Comparison of ENCODE assay signal across 31 cellular contexts in genomic region chr1:97010865-97011264, GRCh38.
"Had no signal": no experiment of that assay in that cellular context is flagged by ENCODE, and none has a peak within 500 bp of the region (broad histone marks: within the 10 kb centered on the region; RNA-seq: fewer than 3 reads in every experiment).

No MANE protein-coding gene starts in this region.

- H3K36me3 ChIP-seq: gastroesophageal sphincter, heart left ventricle, neural progenitor cell, right atrium auricular region, suprapubic skin, transverse colon, vagina had no signal

- H3K27ac ChIP-seq: dorsolateral prefrontal cortex, epithelial cell of prostate, foreskin keratinocyte, gastroesophageal sphincter, heart left ventricle, hepatocyte, neural progenitor cell, parathyroid adenoma, right atrium auricular region, suprapubic skin, transverse colon, vagina had no signal

- H3K9me3 ChIP-seq: gastroesophageal sphincter, heart left ventricle, mucosa of descending colon, right atrium auricular region, suprapubic skin, transverse colon, vagina had no signal

- H3K27ac Mint-ChIP-seq: memory B cell; mesothelial cell of epicardium; nephron; neural progenitor cell; progenitor cell of endocrine pancreas; stimulated activated naive CD8-positive, alpha-beta T cell treated with anti-CD3 and anti-CD28 coated beads, Interleukin-15, amount 100 ng/mL, for 72 hours had no signal

- H3K79me2 ChIP-seq: hepatocyte, parathyroid adenoma had no signal

- H3K27me3 Mint-ChIP-seq: memory B cell; progenitor cell of endocrine pancreas; stimulated activated naive CD8-positive, alpha-beta T cell treated with anti-CD3 and anti-CD28 coated beads, Interleukin-15, amount 100 ng/mL, for 72 hours had no signal

- H3K4me3 Mint-ChIP-seq: memory B cell; mesothelial cell of epicardium; naive B cell; nephron; neural progenitor cell; stimulated activated naive CD8-positive, alpha-beta T cell treated with anti-CD3 and anti-CD28 coated beads, Interleukin-15, amount 100 ng/mL, for 72 hours had no signal

- H3K4me1 ChIP-seq: foreskin keratinocyte, gastroesophageal sphincter, neural progenitor cell, parathyroid adenoma, suprapubic skin, transverse colon, vagina had no signal

- ATAC-seq: esophagus mucosa; foreskin keratinocyte; gastroesophageal sphincter; heart left ventricle; left lobe of liver; mucosa of descending colon; sciatic nerve; stimulated activated naive CD8-positive, alpha-beta T cell treated with anti-CD3 and anti-CD28 coated beads, Interleukin-15, amount 100 ng/mL, for 72 hours had no signal

- H3K9ac ChIP-seq: neural progenitor cell, parathyroid adenoma had no signal

- H2AFZ ChIP-seq: hepatocyte, neural progenitor cell, parathyroid adenoma had no signal

- H3K4me1 Mint-ChIP-seq: memory B cell; naive B cell; neural progenitor cell; stimulated activated naive CD8-positive, alpha-beta T cell treated with anti-CD3 and anti-CD28 coated beads, Interleukin-15, amount 100 ng/mL, for 72 hours had no signal

- H3K36me3 Mint-ChIP-seq: memory B cell, mesothelial cell of epicardium, naive B cell, neural progenitor cell had no signal

- H3K4me2 ChIP-seq: hepatocyte, neural progenitor cell, smooth muscle cell had no signal

- H3K27me3 ChIP-seq: dorsolateral prefrontal cortex, foreskin keratinocyte, gastroesophageal sphincter, heart left ventricle, hepatocyte, neural progenitor cell, right atrium auricular region, suprapubic skin, transverse colon, vagina had no signal

- H3K9me3 Mint-ChIP-seq: memory B cell; mesothelial cell of epicardium; naive B cell; nephron; neural progenitor cell; stimulated activated naive CD8-positive, alpha-beta T cell treated with anti-CD3 and anti-CD28 coated beads, Interleukin-15, amount 100 ng/mL, for 72 hours had no signal

- H3K4me3 ChIP-seq: dorsolateral prefrontal cortex, gastroesophageal sphincter, heart left ventricle, hepatocyte, lung, mucosa of descending colon, neural progenitor cell, right atrium auricular region, smooth muscle cell, suprapubic skin, transverse colon, vagina had no signal

- DNase-seq: dorsolateral prefrontal cortex; effector CD4-positive, alpha-beta T cell; foreskin keratinocyte; heart left ventricle; kidney; mucosa of descending colon; naive B cell; stimulated activated CD4-positive, alpha-beta T cell treated with anti-CD3 and anti-CD28 coated beads, Interleukin-12 subunit alpha, Interleukin-12 subunit beta, amount 100 ng/mL, for 4 hours; stimulated activated CD4-positive, alpha-beta T cell treated with anti-CD3 and anti-CD28 coated beads, Interleukin-1b, Interleukin-23, amount 100 ng/mL, for 48 hours; stimulated activated CD4-positive, alpha-beta T cell treated with anti-CD3 and anti-CD28 coated beads, Interleukin-4, amount 100 ng/mL, for 1 hour; stimulated activated CD8-positive, alpha-beta memory T cell treated with anti-CD3 and anti-CD28 coated beads, Interleukin-4, amount 100 ng/mL, for 48 hours; stimulated activated naive CD4-positive, alpha-beta T cell; stimulated activated naive CD8-positive, alpha-beta T cell treated with anti-CD3 and anti-CD28 coated beads, Interleukin-15, amount 100 ng/mL, for 72 hours; transverse colon had no signal
